ENCODE assay signal across 1 cellular context in the genomic region with DNA sequence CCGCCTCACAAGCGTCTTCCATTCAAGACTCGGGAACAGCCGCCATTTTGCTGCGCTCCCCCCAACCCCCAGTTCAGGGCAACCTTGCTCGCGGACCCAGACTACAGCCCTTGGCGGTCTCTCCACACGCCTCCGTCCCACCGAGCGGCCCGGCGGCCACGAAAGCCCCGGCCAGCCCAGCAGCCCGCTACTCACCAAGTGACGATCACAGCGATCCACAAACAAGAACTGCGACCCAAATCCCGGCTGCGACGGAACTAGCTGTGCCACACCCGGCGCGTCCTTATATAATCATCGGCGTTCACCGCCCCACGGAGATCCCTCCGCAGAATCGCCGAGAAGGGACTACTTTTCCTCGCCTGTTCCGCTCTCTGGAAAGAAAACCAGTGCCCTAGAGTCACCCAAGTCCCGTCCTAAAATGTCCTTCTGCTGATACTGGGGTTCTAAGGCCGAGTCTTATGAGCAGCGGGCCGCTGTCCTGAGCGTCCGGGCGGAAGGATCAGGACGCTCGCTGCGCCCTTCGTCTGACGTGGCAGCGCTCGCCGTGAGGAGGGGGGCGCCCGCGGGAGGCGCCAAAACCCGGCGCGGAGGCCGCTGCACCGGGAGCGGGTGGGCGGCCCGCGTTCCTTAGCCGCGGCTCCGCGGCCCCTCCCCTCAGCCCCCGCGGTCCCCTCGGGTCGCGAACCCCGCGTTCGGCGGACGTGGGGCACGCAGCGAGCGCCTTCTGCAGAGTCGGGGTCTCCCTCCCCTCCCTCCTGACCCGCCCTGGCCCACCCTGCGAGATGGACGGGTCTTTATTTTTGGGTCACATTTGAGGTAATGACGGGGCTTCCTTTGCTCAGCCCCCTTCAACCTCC.
A peak's percentile ranks its signal among the peaks of the same experiment; 100 is the strongest.
TF ChIP-seq lines count a peak whose summit lies in the region.

Gene UBC (minus strand): TSS at position 259 of the 857 bp plus-strand sequence. CDS start 879 bp downstream, outside the sequence.

TF ChIP-seq in HepG2, 621 proteins besides CTCF, POLR2A, EP300 and RAD21 (continued from another document):
- TF ChIP-seq, protein P1, sequence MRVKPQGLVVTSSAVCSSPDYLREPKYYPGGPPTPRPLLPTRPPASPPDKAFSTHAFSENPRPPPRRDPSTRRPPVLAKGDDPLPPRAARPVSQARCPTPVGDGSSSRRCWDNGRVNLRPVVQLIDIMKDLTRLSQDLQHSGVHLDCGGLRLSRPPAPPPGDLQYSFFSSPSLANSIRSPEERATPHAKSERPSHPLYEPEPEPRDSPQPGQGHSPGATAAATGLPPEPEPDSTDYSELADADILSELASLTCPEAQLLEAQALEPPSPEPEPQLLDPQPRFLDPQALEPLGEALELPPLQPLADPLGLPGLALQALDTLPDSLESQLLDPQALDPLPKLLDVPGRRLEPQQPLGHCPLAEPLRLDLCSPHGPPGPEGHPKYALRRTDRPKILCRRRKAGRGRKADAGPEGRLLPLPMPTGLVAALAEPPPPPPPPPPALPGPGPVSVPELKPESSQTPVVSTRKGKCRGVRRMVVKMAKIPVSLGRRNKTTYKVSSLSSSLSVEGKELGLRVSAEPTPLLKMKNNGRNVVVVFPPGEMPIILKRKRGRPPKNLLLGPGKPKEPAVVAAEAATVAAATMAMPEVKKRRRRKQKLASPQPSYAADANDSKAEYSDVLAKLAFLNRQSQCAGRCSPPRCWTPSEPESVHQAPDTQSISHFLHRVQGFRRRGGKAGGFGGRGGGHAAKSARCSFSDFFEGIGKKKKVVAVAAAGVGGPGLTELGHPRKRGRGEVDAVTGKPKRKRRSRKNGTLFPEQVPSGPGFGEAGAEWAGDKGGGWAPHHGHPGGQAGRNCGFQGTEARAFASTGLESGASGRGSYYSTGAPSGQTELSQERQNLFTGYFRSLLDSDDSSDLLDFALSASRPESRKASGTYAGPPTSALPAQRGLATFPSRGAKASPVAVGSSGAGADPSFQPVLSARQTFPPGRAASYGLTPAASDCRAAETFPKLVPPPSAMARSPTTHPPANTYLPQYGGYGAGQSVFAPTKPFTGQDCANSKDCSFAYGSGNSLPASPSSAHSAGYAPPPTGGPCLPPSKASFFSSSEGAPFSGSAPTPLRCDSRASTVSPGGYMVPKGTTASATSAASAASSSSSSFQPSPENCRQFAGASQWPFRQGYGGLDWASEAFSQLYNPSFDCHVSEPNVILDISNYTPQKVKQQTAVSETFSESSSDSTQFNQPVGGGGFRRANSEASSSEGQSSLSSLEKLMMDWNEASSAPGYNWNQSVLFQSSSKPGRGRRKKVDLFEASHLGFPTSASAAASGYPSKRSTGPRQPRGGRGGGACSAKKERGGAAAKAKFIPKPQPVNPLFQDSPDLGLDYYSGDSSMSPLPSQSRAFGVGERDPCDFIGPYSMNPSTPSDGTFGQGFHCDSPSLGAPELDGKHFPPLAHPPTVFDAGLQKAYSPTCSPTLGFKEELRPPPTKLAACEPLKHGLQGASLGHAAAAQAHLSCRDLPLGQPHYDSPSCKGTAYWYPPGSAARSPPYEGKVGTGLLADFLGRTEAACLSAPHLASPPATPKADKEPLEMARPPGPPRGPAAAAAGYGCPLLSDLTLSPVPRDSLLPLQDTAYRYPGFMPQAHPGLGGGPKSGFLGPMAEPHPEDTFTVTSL (CRISPR knock-in tag; IDR thresholded peaks at IDR 0.05; ENCODE audit: borderline replicate concordance) = peak; percentile 76
